8 cellular contexts compared by ENCODE assay signal in genomic region chr10:60777696-60778213, GRCh38. TPM values are rescaled to one million over a fixed set of nuclear protein-coding genes. Genes with fewer than 3 reads are reported as not detected.
DNase-seq lines count a peak whose midpoint lies in the region; ATAC-seq and TF ChIP-seq lines count a peak whose summit lies in the region.

No MANE protein-coding gene starts in this region.

- H3K4me2 ChIP-seq in neural cell (ENCODE audit: low read length), result peak overlapping the region; percentile 56

- no peak overlapping the region for H2AFZ ChIP-seq in neural cell (ENCODE audit: low read depth, low read length)

- DNase-seq in AG10803 (ENCODE audit: low read depth) (no peak), choroid plexus epithelial cell (ENCODE audit: low read depth) (no peak), DMS 273 (lab: John Stamatoyannopoulos, UW; ENCODE audit: unreplicated experiment) (no peak), AML-193 (lab: John Stamatoyannopoulos, UW) (no peak), DMS153 (lab: John Stamatoyannopoulos, UW) (no peak)

- no peaks in the 10 kb centered on the region for H3F3A ChIP-seq in neural cell (ENCODE audit: insufficient read depth, low read length, poor library complexity, severe bottlenecking)

- no peak for TF ChIP-seq EP300 in neural cell (conservative IDR thresholded peaks at IDR 0.05; ENCODE audit: poor library complexity, severe bottlenecking)

- TF ChIP-seq CTCF in AG10803 (conservative IDR thresholded peaks at IDR 0.05; ENCODE audit: low read length), result no peak
- no peak for TF ChIP-seq CTCF in choroid plexus epithelial cell (conservative IDR thresholded peaks at IDR 0.05; ENCODE audit: low read depth, low read length)
- no peak for TF ChIP-seq CTCF in neural cell (IDR thresholded peaks at IDR 0.05; ENCODE audit: poor library complexity, severe bottlenecking)

- peak; percentile 12 for ATAC-seq in GM21360 (IDR thresholded peaks at IDR 0.05; ENCODE audit: unreplicated experiment)
- peak; percentile 6 for ATAC-seq in HG03558 (IDR thresholded peaks at IDR 0.05; ENCODE audit: extremely low read depth, unreplicated experiment)

- H3K27ac ChIP-seq in neural cell (ENCODE audit: low read length), result no peak overlapping the region

- no peak overlapping the region for H3K9ac ChIP-seq in neural cell (ENCODE audit: low read length)

- H3K36me3 ChIP-seq in neural cell (ENCODE audit: insufficient read depth, low read length), result no peaks in the 10 kb centered on the region

- peaks cover 39% of the 10 kb centered on the region for H3K79me2 ChIP-seq in neural cell (replicated peaks; ENCODE audit: insufficient read depth, low read length)

- no peaks in the 10 kb centered on the region for H4K20me1 ChIP-seq in neural cell (ENCODE audit: insufficient read depth)

- H3K4me3 ChIP-seq in AG10803 (ENCODE audit: low read length) (peak overlapping the region; percentile 60), choroid plexus epithelial cell (ENCODE audit: low read depth, low read length) (peak overlapping the region; percentile 59), neural cell (ENCODE audit: low read length) (peak overlapping the region; percentile 81)

- no peaks in the 10 kb centered on the region for H3K9me3 ChIP-seq in neural cell (ENCODE audit: low read length)

- TF ChIP-seq RAD21 in neural cell (conservative IDR thresholded peaks at IDR 0.05), result no peak

- no peaks in the 10 kb centered on the region for H3K27me3 ChIP-seq in neural cell (ENCODE audit: insufficient read depth, low read depth, low read length)

- H3K9me2 ChIP-seq in neural cell (ENCODE audit: insufficient read depth, low read length), result no peaks in the 10 kb centered on the region

TF ChIP-seq in neural cell, 6 proteins besides CTCF, POLR2A, EP300 and RAD21:
- TF ChIP-seq SMC3 (conservative IDR thresholded peaks at IDR 0.05; ENCODE audit: poor library complexity) (no peak), EZH2 (IDR thresholded peaks at IDR 0.05; ENCODE audit: borderline replicate concordance, insufficient read depth, low read length, poor library complexity, severe bottlenecking) (no peak), TAF1 (IDR thresholded peaks at IDR 0.05; ENCODE audit: low read depth) (no peak), MXI1 (conservative IDR thresholded peaks at IDR 0.05; ENCODE audit: poor library complexity, severe bottlenecking) (no peak), POLR2AphosphoS5 (IDR thresholded peaks at IDR 0.05) (no peak)
- TF ChIP-seq, protein P1, sequence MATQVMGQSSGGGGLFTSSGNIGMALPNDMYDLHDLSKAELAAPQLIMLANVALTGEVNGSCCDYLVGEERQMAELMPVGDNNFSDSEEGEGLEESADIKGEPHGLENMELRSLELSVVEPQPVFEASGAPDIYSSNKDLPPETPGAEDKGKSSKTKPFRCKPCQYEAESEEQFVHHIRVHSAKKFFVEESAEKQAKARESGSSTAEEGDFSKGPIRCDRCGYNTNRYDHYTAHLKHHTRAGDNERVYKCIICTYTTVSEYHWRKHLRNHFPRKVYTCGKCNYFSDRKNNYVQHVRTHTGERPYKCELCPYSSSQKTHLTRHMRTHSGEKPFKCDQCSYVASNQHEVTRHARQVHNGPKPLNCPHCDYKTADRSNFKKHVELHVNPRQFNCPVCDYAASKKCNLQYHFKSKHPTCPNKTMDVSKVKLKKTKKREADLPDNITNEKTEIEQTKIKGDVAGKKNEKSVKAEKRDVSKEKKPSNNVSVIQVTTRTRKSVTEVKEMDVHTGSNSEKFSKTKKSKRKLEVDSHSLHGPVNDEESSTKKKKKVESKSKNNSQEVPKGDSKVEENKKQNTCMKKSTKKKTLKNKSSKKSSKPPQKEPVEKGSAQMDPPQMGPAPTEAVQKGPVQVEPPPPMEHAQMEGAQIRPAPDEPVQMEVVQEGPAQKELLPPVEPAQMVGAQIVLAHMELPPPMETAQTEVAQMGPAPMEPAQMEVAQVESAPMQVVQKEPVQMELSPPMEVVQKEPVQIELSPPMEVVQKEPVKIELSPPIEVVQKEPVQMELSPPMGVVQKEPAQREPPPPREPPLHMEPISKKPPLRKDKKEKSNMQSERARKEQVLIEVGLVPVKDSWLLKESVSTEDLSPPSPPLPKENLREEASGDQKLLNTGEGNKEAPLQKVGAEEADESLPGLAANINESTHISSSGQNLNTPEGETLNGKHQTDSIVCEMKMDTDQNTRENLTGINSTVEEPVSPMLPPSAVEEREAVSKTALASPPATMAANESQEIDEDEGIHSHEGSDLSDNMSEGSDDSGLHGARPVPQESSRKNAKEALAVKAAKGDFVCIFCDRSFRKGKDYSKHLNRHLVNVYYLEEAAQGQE (IDR thresholded peaks at IDR 0.05; ENCODE audit: borderline replicate concordance), result no peak
TF ChIP-seq in neural cell: peak in this region for 0.

RNA-seq across cellular contexts. Expression of gene CDK1, which starts 0.5 kb away (rescaled TPM):
- polyA plus RNA-seq in neural cell, result 4.0 and 4.5 TPM in 2 replicates
- polyA minus RNA-seq in neural cell, result 3.5 and 3.7 TPM in 2 replicates
